In genomic region chr10:8911032-8911431, GRCh38 we compare ENCODE assay signal across 10 cellular contexts.
"Had no signal": no experiment of that assay in that cellular context is flagged by ENCODE, and none has a peak within 500 bp of the region (broad histone marks: within the 10 kb centered on the region; RNA-seq: fewer than 3 reads in every experiment).

No MANE protein-coding gene starts in this region.

- ATAC-seq: activated naive CD4-positive, alpha-beta T cell treated with anti-CD3 and anti-CD28 coated beads, Interleukin-2, amount 50 U/mL, for 72 hours; activated naive CD8-positive, alpha-beta T cell treated with anti-CD3 and anti-CD28 coated beads, Interleukin-2, amount 50 U/mL, for 24 hours; activated T-cell treated with anti-CD3 and anti-CD28 coated beads, Interleukin-2, amount 50 U/mL, for 4 hours; activated T-cell treated with anti-CD3 and anti-CD28 coated beads, Interleukin-2, amount 50 U/mL, for 72 hours; activated T-helper 17 cell treated with anti-CD3 and anti-CD28 coated beads, Interleukin-2, amount 50 U/mL, for 72 hours; body of pancreas had no signal

- H3K27ac ChIP-seq: adrenal gland, ascending aorta, body of pancreas, brain microvascular endothelial cell, cardiac muscle cell had no signal
